ENCODE assay signal across 1 cellular context in genomic region chr16:14485131-14485551, GRCh38.
TF ChIP-seq lines count a peak whose summit lies in the region.

No MANE protein-coding gene starts in this region.

TF ChIP-seq in HepG2, 621 proteins besides CTCF, POLR2A, EP300 and RAD21 (continued from another document):
- TF ChIP-seq PPARG (CRISPR knock-in tag; conservative IDR thresholded peaks at IDR 0.05) (no peak), ZBTB8A (CRISPR knock-in tag; IDR thresholded peaks at IDR 0.05; ENCODE audit: borderline replicate concordance, low read depth) (no peak), EHMT2 (IDR thresholded peaks at IDR 0.05; ENCODE audit: borderline replicate concordance, low read depth, low read length) (no peak), TAF15 (IDR thresholded peaks at IDR 0.05; ENCODE audit: low read depth, low read length, poor library complexity, severe bottlenecking) (no peak), ZNF7 (CRISPR knock-in tag; IDR thresholded peaks at IDR 0.05) (no peak), AFF4 (CRISPR knock-in tag; IDR thresholded peaks at IDR 0.05) (no peak), ZMYM4 (CRISPR knock-in tag; IDR thresholded peaks at IDR 0.05) (no peak), ETS1 (CRISPR knock-in tag; IDR thresholded peaks at IDR 0.05) (no peak), ZNF550 (CRISPR knock-in tag; IDR thresholded peaks at IDR 0.05; ENCODE audit: borderline replicate concordance) (no peak), MED13 (CRISPR knock-in tag; IDR thresholded peaks at IDR 0.05) (no peak), ZNF781 (CRISPR knock-in tag; IDR thresholded peaks at IDR 0.05; ENCODE audit: borderline replicate concordance, not compliant biosample characterization) (no peak), ZNF703 (CRISPR knock-in tag; IDR thresholded peaks at IDR 0.05; ENCODE audit: borderline replicate concordance) (no peak), MXI1 (IDR thresholded peaks at IDR 0.05; ENCODE audit: borderline replicate concordance, low read depth, low read length) (no peak; the same call in 2 of the 3 replicates), CCAR2 (optimal IDR thresholded peaks at IDR 0.05; ENCODE audit: low read depth, low read length) (no peak), ZNF710 (CRISPR knock-in tag; IDR thresholded peaks at IDR 0.05; ENCODE audit: borderline replicate concordance) (no peak), NR2F6 (IDR thresholded peaks at IDR 0.05) (no peak), NR2F6 (CRISPR knock-in tag; IDR thresholded peaks at IDR 0.05) (0 out of 2 replicates have a peak, but pooled peaks have one; percentile 9), TAF1 (CRISPR knock-in tag; IDR thresholded peaks at IDR 0.05) (no peak), ELF3 (CRISPR knock-in tag; IDR thresholded peaks at IDR 0.05) (0 out of 2 replicates have a peak, but pooled peaks have one; percentile 10), THAP11 (CRISPR knock-in tag; IDR thresholded peaks at IDR 0.05) (no peak), RXRB (CRISPR knock-in tag; IDR thresholded peaks at IDR 0.05; ENCODE audit: borderline replicate concordance) (no peak), TRAFD1 (CRISPR knock-in tag; IDR thresholded peaks at IDR 0.05; ENCODE audit: borderline replicate concordance) (no peak), KAT2B (IDR thresholded peaks at IDR 0.05; ENCODE audit: borderline replicate concordance, low read depth, low read length) (no peak), MAFF (IDR thresholded peaks at IDR 0.05; ENCODE audit: low read depth, low read length) (peak; percentile 24; the same call in 1 of the 2 replicates), SOX13 (IDR thresholded peaks at IDR 0.05) (no peak), SOX13 (CRISPR knock-in tag; conservative IDR thresholded peaks at IDR 0.05 in 1 of 2, IDR thresholded peaks at IDR 0.05 in 1 of 2) (peak in 1 of 2 experiments; percentile 32; a peak in 1 of 4 replicates), TEAD3 (CRISPR knock-in tag; optimal IDR thresholded peaks at IDR 0.05; ENCODE audit: borderline replicate concordance) (peak; percentile 46), MAFK (conservative IDR thresholded peaks at IDR 0.05 in 1 of 2, IDR thresholded peaks at IDR 0.05 in 1 of 2; ENCODE audit: low read length in 2 of 2) (0 out of 4 replicates have a peak, but pooled peaks of 1 of the 2 experiments have one; percentile 17), SNAI1 (CRISPR knock-in tag; IDR thresholded peaks at IDR 0.05; ENCODE audit: borderline replicate concordance) (no peak), ZNF740 (CRISPR knock-in tag; IDR thresholded peaks at IDR 0.05) (no peak), THAP7 (CRISPR knock-in tag; IDR thresholded peaks at IDR 0.05) (no peak), ZSCAN29 (CRISPR knock-in tag; conservative IDR thresholded peaks at IDR 0.05) (no peak; the same call in 1 of the 2 replicates), ZNF800 (CRISPR knock-in tag; IDR thresholded peaks at IDR 0.05) (no peak), SETDB1 (CRISPR knock-in tag; IDR thresholded peaks at IDR 0.05; ENCODE audit: borderline replicate concordance) (no peak), CBX1 (IDR thresholded peaks at IDR 0.05; ENCODE audit: low read depth) (no peak)
